Comparison of ENCODE assay signal across 1 cellular context in the genomic region with DNA sequence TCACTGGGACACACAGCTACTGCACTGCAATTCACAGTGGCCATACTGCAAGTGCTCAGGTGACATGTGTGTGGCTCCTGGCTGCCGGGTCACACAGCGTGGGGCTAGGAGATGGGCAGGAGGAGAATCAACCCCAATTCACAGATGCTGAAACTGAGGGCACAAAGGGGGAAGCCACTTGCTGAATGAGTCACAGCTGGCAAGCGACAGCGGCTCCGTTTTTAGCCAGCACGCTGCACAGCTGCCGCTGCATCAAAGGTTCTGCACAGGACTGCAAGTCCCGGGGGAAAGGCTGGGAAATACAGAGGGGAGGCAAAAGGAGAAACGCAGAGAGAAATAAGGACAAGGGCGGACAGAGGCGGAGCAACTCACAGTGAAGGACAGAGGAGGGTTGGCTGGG.
TF ChIP-seq lines count a peak whose summit lies in the region.

No MANE protein-coding gene starts in this region.

TF ChIP-seq in GM12878, 131 proteins besides CTCF, POLR2A, EP300 and RAD21 (continued from another document and continues in another):
- TF ChIP-seq, protein P1, sequence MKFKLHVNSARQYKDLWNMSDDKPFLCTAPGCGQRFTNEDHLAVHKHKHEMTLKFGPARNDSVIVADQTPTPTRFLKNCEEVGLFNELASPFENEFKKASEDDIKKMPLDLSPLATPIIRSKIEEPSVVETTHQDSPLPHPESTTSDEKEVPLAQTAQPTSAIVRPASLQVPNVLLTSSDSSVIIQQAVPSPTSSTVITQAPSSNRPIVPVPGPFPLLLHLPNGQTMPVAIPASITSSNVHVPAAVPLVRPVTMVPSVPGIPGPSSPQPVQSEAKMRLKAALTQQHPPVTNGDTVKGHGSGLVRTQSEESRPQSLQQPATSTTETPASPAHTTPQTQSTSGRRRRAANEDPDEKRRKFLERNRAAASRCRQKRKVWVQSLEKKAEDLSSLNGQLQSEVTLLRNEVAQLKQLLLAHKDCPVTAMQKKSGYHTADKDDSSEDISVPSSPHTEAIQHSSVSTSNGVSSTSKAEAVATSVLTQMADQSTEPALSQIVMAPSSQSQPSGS (IDR thresholded peaks at IDR 0.05; ENCODE audit: low read length): no peak
- TF ChIP-seq, protein P2, sequence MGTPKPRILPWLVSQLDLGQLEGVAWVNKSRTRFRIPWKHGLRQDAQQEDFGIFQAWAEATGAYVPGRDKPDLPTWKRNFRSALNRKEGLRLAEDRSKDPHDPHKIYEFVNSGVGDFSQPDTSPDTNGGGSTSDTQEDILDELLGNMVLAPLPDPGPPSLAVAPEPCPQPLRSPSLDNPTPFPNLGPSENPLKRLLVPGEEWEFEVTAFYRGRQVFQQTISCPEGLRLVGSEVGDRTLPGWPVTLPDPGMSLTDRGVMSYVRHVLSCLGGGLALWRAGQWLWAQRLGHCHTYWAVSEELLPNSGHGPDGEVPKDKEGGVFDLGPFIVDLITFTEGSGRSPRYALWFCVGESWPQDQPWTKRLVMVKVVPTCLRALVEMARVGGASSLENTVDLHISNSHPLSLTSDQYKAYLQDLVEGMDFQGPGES (IDR thresholded peaks at IDR 0.05): no peak
- TF ChIP-seq ZNF217 (IDR thresholded peaks at IDR 0.05): peak; percentile 94
- no peak for TF ChIP-seq GABPA (IDR thresholded peaks at IDR 0.05; ENCODE audit: low read depth)
- TF ChIP-seq BCL11A (IDR thresholded peaks at IDR 0.05; ENCODE audit: low read depth, low read length): no peak
- TF ChIP-seq NFIC (IDR thresholded peaks at IDR 0.05; ENCODE audit: low read depth, low read length): no peak
- TF ChIP-seq YY1 (IDR thresholded peaks at IDR 0.05; ENCODE audit: low read depth, low read length): no peak
- TF ChIP-seq, protein P3, sequence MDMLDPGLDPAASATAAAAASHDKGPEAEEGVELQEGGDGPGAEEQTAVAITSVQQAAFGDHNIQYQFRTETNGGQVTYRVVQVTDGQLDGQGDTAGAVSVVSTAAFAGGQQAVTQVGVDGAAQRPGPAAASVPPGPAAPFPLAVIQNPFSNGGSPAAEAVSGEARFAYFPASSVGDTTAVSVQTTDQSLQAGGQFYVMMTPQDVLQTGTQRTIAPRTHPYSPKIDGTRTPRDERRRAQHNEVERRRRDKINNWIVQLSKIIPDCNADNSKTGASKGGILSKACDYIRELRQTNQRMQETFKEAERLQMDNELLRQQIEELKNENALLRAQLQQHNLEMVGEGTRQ (IDR thresholded peaks at IDR 0.05; ENCODE audit: borderline replicate concordance, low read depth, low read length): no peak
- TF ChIP-seq EGR1 (IDR thresholded peaks at IDR 0.05; ENCODE audit: borderline replicate concordance in 1 of 2, low read depth in 2 of 2, low read length in 2 of 2): no peak
- TF ChIP-seq HDAC2 (IDR thresholded peaks at IDR 0.05): no peak
- no peak for TF ChIP-seq SMC3 (IDR thresholded peaks at IDR 0.05; ENCODE audit: borderline replicate concordance, low read length)
- TF ChIP-seq MYB (IDR thresholded peaks at IDR 0.05; ENCODE audit: borderline replicate concordance, low read depth, low read length): no peak
- TF ChIP-seq, protein P4, sequence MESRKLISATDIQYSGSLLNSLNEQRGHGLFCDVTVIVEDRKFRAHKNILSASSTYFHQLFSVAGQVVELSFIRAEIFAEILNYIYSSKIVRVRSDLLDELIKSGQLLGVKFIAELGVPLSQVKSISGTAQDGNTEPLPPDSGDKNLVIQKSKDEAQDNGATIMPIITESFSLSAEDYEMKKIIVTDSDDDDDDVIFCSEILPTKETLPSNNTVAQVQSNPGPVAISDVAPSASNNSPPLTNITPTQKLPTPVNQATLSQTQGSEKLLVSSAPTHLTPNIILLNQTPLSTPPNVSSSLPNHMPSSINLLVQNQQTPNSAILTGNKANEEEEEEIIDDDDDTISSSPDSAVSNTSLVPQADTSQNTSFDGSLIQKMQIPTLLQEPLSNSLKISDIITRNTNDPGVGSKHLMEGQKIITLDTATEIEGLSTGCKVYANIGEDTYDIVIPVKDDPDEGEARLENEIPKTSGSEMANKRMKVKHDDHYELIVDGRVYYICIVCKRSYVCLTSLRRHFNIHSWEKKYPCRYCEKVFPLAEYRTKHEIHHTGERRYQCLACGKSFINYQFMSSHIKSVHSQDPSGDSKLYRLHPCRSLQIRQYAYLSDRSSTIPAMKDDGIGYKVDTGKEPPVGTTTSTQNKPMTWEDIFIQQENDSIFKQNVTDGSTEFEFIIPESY (IDR thresholded peaks at IDR 0.05): no peak
- TF ChIP-seq, protein P5, sequence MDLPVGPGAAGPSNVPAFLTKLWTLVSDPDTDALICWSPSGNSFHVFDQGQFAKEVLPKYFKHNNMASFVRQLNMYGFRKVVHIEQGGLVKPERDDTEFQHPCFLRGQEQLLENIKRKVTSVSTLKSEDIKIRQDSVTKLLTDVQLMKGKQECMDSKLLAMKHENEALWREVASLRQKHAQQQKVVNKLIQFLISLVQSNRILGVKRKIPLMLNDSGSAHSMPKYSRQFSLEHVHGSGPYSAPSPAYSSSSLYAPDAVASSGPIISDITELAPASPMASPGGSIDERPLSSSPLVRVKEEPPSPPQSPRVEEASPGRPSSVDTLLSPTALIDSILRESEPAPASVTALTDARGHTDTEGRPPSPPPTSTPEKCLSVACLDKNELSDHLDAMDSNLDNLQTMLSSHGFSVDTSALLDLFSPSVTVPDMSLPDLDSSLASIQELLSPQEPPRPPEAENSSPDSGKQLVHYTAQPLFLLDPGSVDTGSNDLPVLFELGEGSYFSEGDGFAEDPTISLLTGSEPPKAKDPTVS (IDR thresholded peaks at IDR 0.05; ENCODE audit: low read depth, low read length): no peak
- TF ChIP-seq, protein P6, sequence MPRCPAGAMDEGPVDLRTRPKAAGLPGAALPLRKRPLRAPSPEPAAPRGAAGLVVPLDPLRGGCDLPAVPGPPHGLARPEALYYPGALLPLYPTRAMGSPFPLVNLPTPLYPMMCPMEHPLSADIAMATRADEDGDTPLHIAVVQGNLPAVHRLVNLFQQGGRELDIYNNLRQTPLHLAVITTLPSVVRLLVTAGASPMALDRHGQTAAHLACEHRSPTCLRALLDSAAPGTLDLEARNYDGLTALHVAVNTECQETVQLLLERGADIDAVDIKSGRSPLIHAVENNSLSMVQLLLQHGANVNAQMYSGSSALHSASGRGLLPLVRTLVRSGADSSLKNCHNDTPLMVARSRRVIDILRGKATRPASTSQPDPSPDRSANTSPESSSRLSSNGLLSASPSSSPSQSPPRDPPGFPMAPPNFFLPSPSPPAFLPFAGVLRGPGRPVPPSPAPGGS (IDR thresholded peaks at IDR 0.05; ENCODE audit: borderline replicate concordance, insufficient read depth, low read depth, low read length, poor library complexity, severe bottlenecking): no peak
- TF ChIP-seq TCF7 (IDR thresholded peaks at IDR 0.05; ENCODE audit: borderline replicate concordance): no peak
- TF ChIP-seq, protein P7, sequence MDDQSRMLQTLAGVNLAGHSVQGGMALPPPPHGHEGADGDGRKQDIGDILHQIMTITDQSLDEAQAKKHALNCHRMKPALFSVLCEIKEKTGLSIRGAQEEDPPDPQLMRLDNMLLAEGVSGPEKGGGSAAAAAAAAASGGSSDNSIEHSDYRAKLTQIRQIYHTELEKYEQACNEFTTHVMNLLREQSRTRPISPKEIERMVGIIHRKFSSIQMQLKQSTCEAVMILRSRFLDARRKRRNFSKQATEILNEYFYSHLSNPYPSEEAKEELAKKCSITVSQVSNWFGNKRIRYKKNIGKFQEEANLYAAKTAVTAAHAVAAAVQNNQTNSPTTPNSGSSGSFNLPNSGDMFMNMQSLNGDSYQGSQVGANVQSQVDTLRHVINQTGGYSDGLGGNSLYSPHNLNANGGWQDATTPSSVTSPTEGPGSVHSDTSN (IDR thresholded peaks at IDR 0.05; ENCODE audit: insufficient replicate concordance, low read depth, low read length): no peak
- TF ChIP-seq ZNF207 (IDR thresholded peaks at IDR 0.05; ENCODE audit: borderline replicate concordance): no peak
- TF ChIP-seq, protein P8, sequence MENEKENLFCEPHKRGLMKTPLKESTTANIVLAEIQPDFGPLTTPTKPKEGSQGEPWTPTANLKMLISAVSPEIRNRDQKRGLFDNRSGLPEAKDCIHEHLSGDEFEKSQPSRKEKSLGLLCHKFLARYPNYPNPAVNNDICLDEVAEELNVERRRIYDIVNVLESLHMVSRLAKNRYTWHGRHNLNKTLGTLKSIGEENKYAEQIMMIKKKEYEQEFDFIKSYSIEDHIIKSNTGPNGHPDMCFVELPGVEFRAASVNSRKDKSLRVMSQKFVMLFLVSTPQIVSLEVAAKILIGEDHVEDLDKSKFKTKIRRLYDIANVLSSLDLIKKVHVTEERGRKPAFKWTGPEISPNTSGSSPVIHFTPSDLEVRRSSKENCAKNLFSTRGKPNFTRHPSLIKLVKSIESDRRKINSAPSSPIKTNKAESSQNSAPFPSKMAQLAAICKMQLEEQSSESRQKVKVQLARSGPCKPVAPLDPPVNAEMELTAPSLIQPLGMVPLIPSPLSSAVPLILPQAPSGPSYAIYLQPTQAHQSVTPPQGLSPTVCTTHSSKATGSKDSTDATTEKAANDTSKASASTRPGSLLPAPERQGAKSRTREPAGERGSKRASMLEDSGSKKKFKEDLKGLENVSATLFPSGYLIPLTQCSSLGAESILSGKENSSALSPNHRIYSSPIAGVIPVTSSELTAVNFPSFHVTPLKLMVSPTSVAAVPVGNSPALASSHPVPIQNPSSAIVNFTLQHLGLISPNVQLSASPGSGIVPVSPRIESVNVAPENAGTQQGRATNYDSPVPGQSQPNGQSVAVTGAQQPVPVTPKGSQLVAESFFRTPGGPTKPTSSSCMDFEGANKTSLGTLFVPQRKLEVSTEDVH (IDR thresholded peaks at IDR 0.05; ENCODE audit: low read depth, partially characterized antibody): no peak
- peak; percentile 40; the same call in 1 of the 2 replicates for TF ChIP-seq CREM (IDR thresholded peaks at IDR 0.05; ENCODE audit: low read depth)
- TF ChIP-seq SUZ12 (IDR thresholded peaks at IDR 0.05; ENCODE audit: unreplicated experiment): no peak
- TF ChIP-seq TCF12 (IDR thresholded peaks at IDR 0.05; ENCODE audit: low read depth, low read length): peak; percentile 75; the same call in 1 of the 2 replicates
- no peak for TF ChIP-seq SP1 (IDR thresholded peaks at IDR 0.05; ENCODE audit: low read depth, low read length)
- TF ChIP-seq RAD51 (IDR thresholded peaks at IDR 0.05): no peak
- no peak for TF ChIP-seq EZH2 (IDR thresholded peaks at IDR 0.05; ENCODE audit: borderline replicate concordance, control insufficient read depth, low read depth, low read length)
- TF ChIP-seq NRF1 (conservative IDR thresholded peaks at IDR 0.05; ENCODE audit: low read depth, low read length): no peak
- TF ChIP-seq BRCA1 (IDR thresholded peaks at IDR 0.05; ENCODE audit: low read depth, low read length): no peak
- TF ChIP-seq, protein P9, sequence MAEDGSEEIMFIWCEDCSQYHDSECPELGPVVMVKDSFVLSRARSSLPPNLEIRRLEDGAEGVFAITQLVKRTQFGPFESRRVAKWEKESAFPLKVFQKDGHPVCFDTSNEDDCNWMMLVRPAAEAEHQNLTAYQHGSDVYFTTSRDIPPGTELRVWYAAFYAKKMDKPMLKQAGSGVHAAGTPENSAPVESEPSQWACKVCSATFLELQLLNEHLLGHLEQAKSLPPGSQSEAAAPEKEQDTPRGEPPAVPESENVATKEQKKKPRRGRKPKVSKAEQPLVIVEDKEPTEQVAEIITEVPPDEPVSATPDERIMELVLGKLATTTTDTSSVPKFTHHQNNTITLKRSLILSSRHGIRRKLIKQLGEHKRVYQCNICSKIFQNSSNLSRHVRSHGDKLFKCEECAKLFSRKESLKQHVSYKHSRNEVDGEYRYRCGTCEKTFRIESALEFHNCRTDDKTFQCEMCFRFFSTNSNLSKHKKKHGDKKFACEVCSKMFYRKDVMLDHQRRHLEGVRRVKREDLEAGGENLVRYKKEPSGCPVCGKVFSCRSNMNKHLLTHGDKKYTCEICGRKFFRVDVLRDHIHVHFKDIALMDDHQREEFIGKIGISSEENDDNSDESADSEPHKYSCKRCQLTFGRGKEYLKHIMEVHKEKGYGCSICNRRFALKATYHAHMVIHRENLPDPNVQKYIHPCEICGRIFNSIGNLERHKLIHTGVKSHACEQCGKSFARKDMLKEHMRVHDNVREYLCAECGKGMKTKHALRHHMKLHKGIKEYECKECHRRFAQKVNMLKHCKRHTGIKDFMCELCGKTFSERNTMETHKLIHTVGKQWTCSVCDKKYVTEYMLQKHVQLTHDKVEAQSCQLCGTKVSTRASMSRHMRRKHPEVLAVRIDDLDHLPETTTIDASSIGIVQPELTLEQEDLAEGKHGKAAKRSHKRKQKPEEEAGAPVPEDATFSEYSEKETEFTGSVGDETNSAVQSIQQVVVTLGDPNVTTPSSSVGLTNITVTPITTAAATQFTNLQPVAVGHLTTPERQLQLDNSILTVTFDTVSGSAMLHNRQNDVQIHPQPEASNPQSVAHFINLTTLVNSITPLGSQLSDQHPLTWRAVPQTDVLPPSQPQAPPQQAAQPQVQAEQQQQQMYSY (CRISPR knock-in tag; IDR thresholded peaks at IDR 0.05): no peak
- TF ChIP-seq, protein P10, sequence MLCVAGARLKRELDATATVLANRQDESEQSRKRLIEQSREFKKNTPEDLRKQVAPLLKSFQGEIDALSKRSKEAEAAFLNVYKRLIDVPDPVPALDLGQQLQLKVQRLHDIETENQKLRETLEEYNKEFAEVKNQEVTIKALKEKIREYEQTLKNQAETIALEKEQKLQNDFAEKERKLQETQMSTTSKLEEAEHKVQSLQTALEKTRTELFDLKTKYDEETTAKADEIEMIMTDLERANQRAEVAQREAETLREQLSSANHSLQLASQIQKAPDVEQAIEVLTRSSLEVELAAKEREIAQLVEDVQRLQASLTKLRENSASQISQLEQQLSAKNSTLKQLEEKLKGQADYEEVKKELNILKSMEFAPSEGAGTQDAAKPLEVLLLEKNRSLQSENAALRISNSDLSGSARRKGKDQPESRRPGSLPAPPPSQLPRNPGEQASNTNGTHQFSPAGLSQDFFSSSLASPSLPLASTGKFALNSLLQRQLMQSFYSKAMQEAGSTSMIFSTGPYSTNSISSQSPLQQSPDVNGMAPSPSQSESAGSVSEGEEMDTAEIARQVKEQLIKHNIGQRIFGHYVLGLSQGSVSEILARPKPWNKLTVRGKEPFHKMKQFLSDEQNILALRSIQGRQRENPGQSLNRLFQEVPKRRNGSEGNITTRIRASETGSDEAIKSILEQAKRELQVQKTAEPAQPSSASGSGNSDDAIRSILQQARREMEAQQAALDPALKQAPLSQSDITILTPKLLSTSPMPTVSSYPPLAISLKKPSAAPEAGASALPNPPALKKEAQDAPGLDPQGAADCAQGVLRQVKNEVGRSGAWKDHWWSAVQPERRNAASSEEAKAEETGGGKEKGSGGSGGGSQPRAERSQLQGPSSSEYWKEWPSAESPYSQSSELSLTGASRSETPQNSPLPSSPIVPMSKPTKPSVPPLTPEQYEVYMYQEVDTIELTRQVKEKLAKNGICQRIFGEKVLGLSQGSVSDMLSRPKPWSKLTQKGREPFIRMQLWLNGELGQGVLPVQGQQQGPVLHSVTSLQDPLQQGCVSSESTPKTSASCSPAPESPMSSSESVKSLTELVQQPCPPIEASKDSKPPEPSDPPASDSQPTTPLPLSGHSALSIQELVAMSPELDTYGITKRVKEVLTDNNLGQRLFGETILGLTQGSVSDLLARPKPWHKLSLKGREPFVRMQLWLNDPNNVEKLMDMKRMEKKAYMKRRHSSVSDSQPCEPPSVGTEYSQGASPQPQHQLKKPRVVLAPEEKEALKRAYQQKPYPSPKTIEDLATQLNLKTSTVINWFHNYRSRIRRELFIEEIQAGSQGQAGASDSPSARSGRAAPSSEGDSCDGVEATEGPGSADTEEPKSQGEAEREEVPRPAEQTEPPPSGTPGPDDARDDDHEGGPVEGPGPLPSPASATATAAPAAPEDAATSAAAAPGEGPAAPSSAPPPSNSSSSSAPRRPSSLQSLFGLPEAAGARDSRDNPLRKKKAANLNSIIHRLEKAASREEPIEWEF (IDR thresholded peaks at IDR 0.05; ENCODE audit: insufficient replicate concordance, low read depth, low read length): no peak
